In the genomic region with DNA sequence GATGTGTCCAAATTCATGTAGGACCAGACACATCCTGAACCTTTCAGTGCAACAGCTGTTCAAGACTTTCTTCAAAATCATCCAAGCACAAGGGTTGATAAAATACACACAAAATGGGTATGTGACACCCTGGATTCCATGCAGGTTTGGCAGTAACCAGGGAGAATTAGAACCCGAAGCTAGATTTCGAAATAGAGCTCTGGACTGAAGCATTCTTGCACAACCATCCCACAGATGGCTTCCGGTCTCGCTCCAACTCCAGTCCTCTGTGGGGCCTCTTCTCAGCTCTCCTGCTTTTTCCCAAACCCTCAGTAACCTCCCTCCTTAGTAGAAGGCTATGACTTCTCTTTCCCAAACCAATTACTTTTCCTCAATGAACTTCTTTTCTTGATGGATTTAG, we compare ENCODE assay signal across 1 cellular context.
TF ChIP-seq lines count a peak whose summit lies in the region.

No MANE protein-coding gene starts in this region.

TF ChIP-seq in H1, 55 proteins besides CTCF, POLR2A, EP300 and RAD21:
- TF ChIP-seq, protein P1, sequence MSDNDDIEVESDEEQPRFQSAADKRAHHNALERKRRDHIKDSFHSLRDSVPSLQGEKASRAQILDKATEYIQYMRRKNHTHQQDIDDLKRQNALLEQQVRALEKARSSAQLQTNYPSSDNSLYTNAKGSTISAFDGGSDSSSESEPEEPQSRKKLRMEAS (IDR thresholded peaks at IDR 0.05): no peak
- TF ChIP-seq SIN3A (conservative IDR thresholded peaks at IDR 0.05 in 1 of 2, IDR thresholded peaks at IDR 0.05 in 1 of 2; ENCODE audit: low read depth in 1 of 2, low read length in 2 of 2) (no peak), CHD2 (IDR thresholded peaks at IDR 0.05; ENCODE audit: low read length) (no peak), PHF8 (conservative IDR thresholded peaks at IDR 0.05; ENCODE audit: low read depth, low read length) (no peak), GTF2F1 (IDR thresholded peaks at IDR 0.05; ENCODE audit: borderline replicate concordance, low read depth, low read length) (no peak), RNF2 (IDR thresholded peaks at IDR 0.05; ENCODE audit: borderline replicate concordance, low read depth, low read length, missing control alignments, poor library complexity, severe bottlenecking) (no peak), KDM1A (IDR thresholded peaks at IDR 0.05; ENCODE audit: borderline replicate concordance, low read length) (no peak), ASH2L (IDR thresholded peaks at IDR 0.05; ENCODE audit: low read length) (no peak), GABPA (IDR thresholded peaks at IDR 0.05; ENCODE audit: borderline replicate concordance, insufficient read depth, low read length) (no peak), HDAC2 (IDR thresholded peaks at IDR 0.05; ENCODE audit: borderline replicate concordance in 1 of 2, low read depth in 2 of 2, low read length in 2 of 2) (no peak)
- TF ChIP-seq, protein P2, sequence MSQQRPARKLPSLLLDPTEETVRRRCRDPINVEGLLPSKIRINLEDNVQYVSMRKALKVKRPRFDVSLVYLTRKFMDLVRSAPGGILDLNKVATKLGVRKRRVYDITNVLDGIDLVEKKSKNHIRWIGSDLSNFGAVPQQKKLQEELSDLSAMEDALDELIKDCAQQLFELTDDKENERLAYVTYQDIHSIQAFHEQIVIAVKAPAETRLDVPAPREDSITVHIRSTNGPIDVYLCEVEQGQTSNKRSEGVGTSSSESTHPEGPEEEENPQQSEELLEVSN (IDR thresholded peaks at IDR 0.05): no peak
- TF ChIP-seq, protein P3, sequence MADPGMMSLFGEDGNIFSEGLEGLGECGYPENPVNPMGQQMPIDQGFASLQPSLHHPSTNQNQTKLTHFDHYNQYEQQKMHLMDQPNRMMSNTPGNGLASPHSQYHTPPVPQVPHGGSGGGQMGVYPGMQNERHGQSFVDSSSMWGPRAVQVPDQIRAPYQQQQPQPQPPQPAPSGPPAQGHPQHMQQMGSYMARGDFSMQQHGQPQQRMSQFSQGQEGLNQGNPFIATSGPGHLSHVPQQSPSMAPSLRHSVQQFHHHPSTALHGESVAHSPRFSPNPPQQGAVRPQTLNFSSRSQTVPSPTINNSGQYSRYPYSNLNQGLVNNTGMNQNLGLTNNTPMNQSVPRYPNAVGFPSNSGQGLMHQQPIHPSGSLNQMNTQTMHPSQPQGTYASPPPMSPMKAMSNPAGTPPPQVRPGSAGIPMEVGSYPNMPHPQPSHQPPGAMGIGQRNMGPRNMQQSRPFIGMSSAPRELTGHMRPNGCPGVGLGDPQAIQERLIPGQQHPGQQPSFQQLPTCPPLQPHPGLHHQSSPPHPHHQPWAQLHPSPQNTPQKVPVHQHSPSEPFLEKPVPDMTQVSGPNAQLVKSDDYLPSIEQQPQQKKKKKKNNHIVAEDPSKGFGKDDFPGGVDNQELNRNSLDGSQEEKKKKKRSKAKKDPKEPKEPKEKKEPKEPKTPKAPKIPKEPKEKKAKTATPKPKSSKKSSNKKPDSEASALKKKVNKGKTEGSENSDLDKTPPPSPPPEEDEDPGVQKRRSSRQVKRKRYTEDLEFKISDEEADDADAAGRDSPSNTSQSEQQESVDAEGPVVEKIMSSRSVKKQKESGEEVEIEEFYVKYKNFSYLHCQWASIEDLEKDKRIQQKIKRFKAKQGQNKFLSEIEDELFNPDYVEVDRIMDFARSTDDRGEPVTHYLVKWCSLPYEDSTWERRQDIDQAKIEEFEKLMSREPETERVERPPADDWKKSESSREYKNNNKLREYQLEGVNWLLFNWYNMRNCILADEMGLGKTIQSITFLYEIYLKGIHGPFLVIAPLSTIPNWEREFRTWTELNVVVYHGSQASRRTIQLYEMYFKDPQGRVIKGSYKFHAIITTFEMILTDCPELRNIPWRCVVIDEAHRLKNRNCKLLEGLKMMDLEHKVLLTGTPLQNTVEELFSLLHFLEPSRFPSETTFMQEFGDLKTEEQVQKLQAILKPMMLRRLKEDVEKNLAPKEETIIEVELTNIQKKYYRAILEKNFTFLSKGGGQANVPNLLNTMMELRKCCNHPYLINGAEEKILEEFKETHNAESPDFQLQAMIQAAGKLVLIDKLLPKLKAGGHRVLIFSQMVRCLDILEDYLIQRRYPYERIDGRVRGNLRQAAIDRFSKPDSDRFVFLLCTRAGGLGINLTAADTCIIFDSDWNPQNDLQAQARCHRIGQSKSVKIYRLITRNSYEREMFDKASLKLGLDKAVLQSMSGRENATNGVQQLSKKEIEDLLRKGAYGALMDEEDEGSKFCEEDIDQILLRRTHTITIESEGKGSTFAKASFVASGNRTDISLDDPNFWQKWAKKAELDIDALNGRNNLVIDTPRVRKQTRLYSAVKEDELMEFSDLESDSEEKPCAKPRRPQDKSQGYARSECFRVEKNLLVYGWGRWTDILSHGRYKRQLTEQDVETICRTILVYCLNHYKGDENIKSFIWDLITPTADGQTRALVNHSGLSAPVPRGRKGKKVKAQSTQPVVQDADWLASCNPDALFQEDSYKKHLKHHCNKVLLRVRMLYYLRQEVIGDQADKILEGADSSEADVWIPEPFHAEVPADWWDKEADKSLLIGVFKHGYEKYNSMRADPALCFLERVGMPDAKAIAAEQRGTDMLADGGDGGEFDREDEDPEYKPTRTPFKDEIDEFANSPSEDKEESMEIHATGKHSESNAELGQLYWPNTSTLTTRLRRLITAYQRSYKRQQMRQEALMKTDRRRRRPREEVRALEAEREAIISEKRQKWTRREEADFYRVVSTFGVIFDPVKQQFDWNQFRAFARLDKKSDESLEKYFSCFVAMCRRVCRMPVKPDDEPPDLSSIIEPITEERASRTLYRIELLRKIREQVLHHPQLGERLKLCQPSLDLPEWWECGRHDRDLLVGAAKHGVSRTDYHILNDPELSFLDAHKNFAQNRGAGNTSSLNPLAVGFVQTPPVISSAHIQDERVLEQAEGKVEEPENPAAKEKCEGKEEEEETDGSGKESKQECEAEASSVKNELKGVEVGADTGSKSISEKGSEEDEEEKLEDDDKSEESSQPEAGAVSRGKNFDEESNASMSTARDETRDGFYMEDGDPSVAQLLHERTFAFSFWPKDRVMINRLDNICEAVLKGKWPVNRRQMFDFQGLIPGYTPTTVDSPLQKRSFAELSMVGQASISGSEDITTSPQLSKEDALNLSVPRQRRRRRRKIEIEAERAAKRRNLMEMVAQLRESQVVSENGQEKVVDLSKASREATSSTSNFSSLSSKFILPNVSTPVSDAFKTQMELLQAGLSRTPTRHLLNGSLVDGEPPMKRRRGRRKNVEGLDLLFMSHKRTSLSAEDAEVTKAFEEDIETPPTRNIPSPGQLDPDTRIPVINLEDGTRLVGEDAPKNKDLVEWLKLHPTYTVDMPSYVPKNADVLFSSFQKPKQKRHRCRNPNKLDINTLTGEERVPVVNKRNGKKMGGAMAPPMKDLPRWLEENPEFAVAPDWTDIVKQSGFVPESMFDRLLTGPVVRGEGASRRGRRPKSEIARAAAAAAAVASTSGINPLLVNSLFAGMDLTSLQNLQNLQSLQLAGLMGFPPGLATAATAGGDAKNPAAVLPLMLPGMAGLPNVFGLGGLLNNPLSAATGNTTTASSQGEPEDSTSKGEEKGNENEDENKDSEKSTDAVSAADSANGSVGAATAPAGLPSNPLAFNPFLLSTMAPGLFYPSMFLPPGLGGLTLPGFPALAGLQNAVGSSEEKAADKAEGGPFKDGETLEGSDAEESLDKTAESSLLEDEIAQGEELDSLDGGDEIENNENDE (IDR thresholded peaks at IDR 0.05; ENCODE audit: insufficient replicate concordance, low read length): no peak
TF ChIP-seq in H1: peak in this region for 0.
